Comparison of ENCODE assay signal across 8 cellular contexts in genomic region chr6:42745638-42746451, GRCh38. TPM values are rescaled to one million over a fixed set of nuclear protein-coding genes. Genes with fewer than 3 reads are reported as not detected.
DNase-seq lines count a peak whose midpoint lies in the region; ATAC-seq and TF ChIP-seq lines count a peak whose summit lies in the region.

A gene with protein sequence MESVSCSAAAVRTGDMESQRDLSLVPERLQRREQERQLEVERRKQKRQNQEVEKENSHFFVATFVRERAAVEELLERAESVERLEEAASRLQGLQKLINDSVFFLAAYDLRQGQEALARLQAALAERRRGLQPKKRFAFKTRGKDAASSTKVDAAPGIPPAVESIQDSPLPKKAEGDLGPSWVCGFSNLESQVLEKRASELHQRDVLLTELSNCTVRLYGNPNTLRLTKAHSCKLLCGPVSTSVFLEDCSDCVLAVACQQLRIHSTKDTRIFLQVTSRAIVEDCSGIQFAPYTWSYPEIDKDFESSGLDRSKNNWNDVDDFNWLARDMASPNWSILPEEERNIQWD (minus strand): TSS chr6:42746103. CDS start chr6:42746073, 30 bp downstream.

- CTCF ChIA-PET in Caco-2 (lab: Charles Lee) = interaction anchor here (0.5 to 1.5 kb wide), 7 partner anchors 20 to 924 kb away, joined by 3 to 5 read pairs (median 3); partner anchors contain the start of genes SRF and UBR2

- H2AFZ ChIP-seq in mesenchymal stem cell (ENCODE audit: low read depth, low read length) = peak within 1 kb of the TSS; percentile 72

- H3K27me3 ChIP-seq in Caco-2 (replicated peaks; ENCODE audit: control insufficient read depth, insufficient read depth, low read length) (no peaks in the 10 kb centered on the region), endocrine pancreas (ENCODE audit: control insufficient read depth, insufficient read depth, low read length) (no peaks in the 10 kb centered on the region), mesenchymal stem cell (ENCODE audit: control insufficient read depth in 1 of 2, insufficient read depth in 1 of 2, low read length in 2 of 2) (no peaks in the 10 kb centered on the region)

- peak within 1 kb of the TSS; percentile 99 for H4K91ac ChIP-seq in mesenchymal stem cell (ENCODE audit: low read length)

- H3K36me3 Mint-ChIP-seq in Caco-2 (ENCODE audit: insufficient read depth, unreplicated experiment) = peaks cover 6% of the 10 kb centered on the region

- H3K9ac ChIP-seq in endocrine pancreas (ENCODE audit: control insufficient read depth, insufficient read depth, low read length) = peak within 1 kb of the TSS; percentile 93
- H3K9ac ChIP-seq in mesenchymal stem cell (ENCODE audit: low read length) = peak within 1 kb of the TSS; percentile 100

- H3K4me2 ChIP-seq in mesenchymal stem cell (ENCODE audit: low read length, poor library complexity, severe bottlenecking) = peak within 1 kb of the TSS; percentile 94

- H3K4me1 ChIP-seq in Caco-2 = peaks cover 15% of the 10 kb centered on the region
- H3K4me1 ChIP-seq in endocrine pancreas (ENCODE audit: control insufficient read depth, insufficient read depth, low read length) = no peaks in the 10 kb centered on the region
- H3K4me1 ChIP-seq in mesenchymal stem cell (ENCODE audit: control insufficient read depth, insufficient read depth, low read depth, low read length) = peaks cover 17% of the 10 kb centered on the region

- intact Hi-C loops in Caco-2 (cut with micrococcal nuclease; ENCODE audit: unreplicated experiment) = loop anchor here (1.0 to 10.0 kb wide), 6 partner anchors 17 to 425 kb away; partner anchors contain the start of genes BICRAL, RPL7L1, SRF and UBR2

- WGBS in mesenchymal stem cell = under 1% methylated on average over 52 of the region's 57 CpGs

- H2AK5ac ChIP-seq in mesenchymal stem cell (ENCODE audit: low read length, severe bottlenecking) = peak within 1 kb of the TSS; percentile 61

- peaks cover 6% of the 10 kb centered on the region for H3K4me1 Mint-ChIP-seq in Caco-2 (ENCODE audit: low read depth, unreplicated experiment)

- H2BK5ac ChIP-seq in mesenchymal stem cell (ENCODE audit: low read depth, low read length, poor library complexity, severe bottlenecking) = peak within 1 kb of the TSS; percentile 96

- H3K9me3 ChIP-seq in Caco-2 (no peaks in the 10 kb centered on the region), endocrine pancreas (ENCODE audit: control insufficient read depth, low read length) (no peaks in the 10 kb centered on the region), mesenchymal stem cell (ENCODE audit: control insufficient read depth, low read length) (no peaks in the 10 kb centered on the region)

- ATAC-seq in GM21381 (IDR thresholded peaks at IDR 0.05; ENCODE audit: unreplicated experiment) = peak; percentile 74

- H3K79me1 ChIP-seq in mesenchymal stem cell (replicated peaks; ENCODE audit: low read length, poor library complexity, severe bottlenecking) = peaks cover 8% of the 10 kb centered on the region

- peak within 1 kb of the TSS; percentile 83 for H3K4me3 Mint-ChIP-seq in Caco-2 (ENCODE audit: unreplicated experiment)

- peak within 1 kb of the TSS; percentile 60 for H3K23ac ChIP-seq in mesenchymal stem cell (ENCODE audit: low read length in 2 of 2)

- H3K18ac ChIP-seq in mesenchymal stem cell (ENCODE audit: low read depth in 1 of 2, low read length in 2 of 2) = peak within 1 kb of the TSS; percentile 98 to 99

- peak within 1 kb of the TSS; percentile 95 for H3K27ac Mint-ChIP-seq in Caco-2 (ENCODE audit: unreplicated experiment)

- TF ChIP-seq CTCF in Caco-2 (IDR thresholded peaks at IDR 0.05; ENCODE audit: insufficient read depth in 1 of 2, low read depth in 1 of 2, low read length in 1 of 2, severe bottlenecking in 1 of 2, unreplicated experiment in 1 of 2) = no peak

- no peaks in the 10 kb centered on the region for H3K9me3 Mint-ChIP-seq in Caco-2 (ENCODE audit: unreplicated experiment)

- peak within 1 kb of the TSS; percentile 100 for H2BK120ac ChIP-seq in mesenchymal stem cell (ENCODE audit: low read depth, low read length)

- H2BK15ac ChIP-seq in mesenchymal stem cell (ENCODE audit: low read depth, poor library complexity, severe bottlenecking) = peak within 1 kb of the TSS; percentile 98

- peak within 1 kb of the TSS; percentile 58 for H3K4me3 ChIP-seq in Caco-2 (ENCODE audit: low read depth, low read length)
- peak within 1 kb of the TSS; percentile 90 for H3K4me3 ChIP-seq in endocrine pancreas (ENCODE audit: control insufficient read depth, insufficient read depth, low read length)
- H3K4me3 ChIP-seq in mesenchymal stem cell (ENCODE audit: insufficient read depth in 1 of 2, low read depth in 1 of 2, low read length in 2 of 2) = peak within 1 kb of the TSS; percentile 94 to 96

- H3K36me3 ChIP-seq in Caco-2 (ENCODE audit: control insufficient read depth, insufficient read depth, low read length) = no peaks in the 10 kb centered on the region
- H3K36me3 ChIP-seq in endocrine pancreas (ENCODE audit: control insufficient read depth, insufficient read depth, low read length) = no peaks in the 10 kb centered on the region
- peaks cover 3 to 10% of the 10 kb centered on the region in 2 experiments for H3K36me3 ChIP-seq in mesenchymal stem cell (ENCODE audit: control insufficient read depth in 1 of 2, insufficient read depth in 2 of 2, low read depth in 1 of 2, low read length in 2 of 2)

- peak within 1 kb of the TSS; percentile 86 to 96 for H3K14ac ChIP-seq in mesenchymal stem cell (ENCODE audit: low read length in 2 of 2)

- TSS peak; percentile 86 for BruUV-seq in Caco-2 (replicated peaks; lab: Mats Ljungman, UMichigan)

- peak within 1 kb of the TSS; percentile 97 for H4K8ac ChIP-seq in mesenchymal stem cell (ENCODE audit: low read length)

- peak within 1 kb of the TSS; percentile 97 to 99 for H3K4ac ChIP-seq in mesenchymal stem cell (ENCODE audit: low read depth in 1 of 2, low read length in 2 of 2)

- H3K27ac ChIP-seq in mesenchymal stem cell (ENCODE audit: low read length, poor library complexity, severe bottlenecking) = peak within 1 kb of the TSS; percentile 99

- no peaks in the 10 kb centered on the region for H3K27me3 Mint-ChIP-seq in Caco-2 (ENCODE audit: insufficient read depth, unreplicated experiment)

- DNase-seq in Caco-2 = peak; percentile 94 to 97
- peak in 75 of 76 experiments; percentile 84 to 99 (median 97) for DNase-seq in HUDEP-2 (lab: John Stamatoyannopoulos, UW; ENCODE audit: unreplicated experiment in 76 of 76)
- peak; percentile 97 for DNase-seq in NOMO-1 treated with dmso at 0.1 percent for 144 hours (lab: John Stamatoyannopoulos, UW; ENCODE audit: unreplicated experiment)
- DNase-seq in activated CD8-positive, alpha-beta memory T cell treated with anti-CD3 and anti-CD28 coated beads, Interleukin-2, amount 50 U/mL, for 1 hour (ENCODE audit: extremely low read depth) = peak; percentile 92
- peak; percentile 99 for DNase-seq in mesenchymal stem cell
- peak; percentile 82 for DNase-seq in stimulated activated CD8-positive, alpha-beta memory T cell treated with anti-CD3 and anti-CD28 coated beads, Interleukin-12 subunit alpha, Interleukin-12 subunit beta, amount 100 ng/mL, for 24 hours (ENCODE audit: extremely low read depth)

- H2BK12ac ChIP-seq in mesenchymal stem cell (ENCODE audit: low read length in 2 of 2) = peak within 1 kb of the TSS; percentile 37 to 88

- POLR2A ChIA-PET in Caco-2 (lab: Charles Lee) = interaction anchor here (0.5 to 2.3 kb wide), 13 partner anchors 11 to 1011 kb away, joined by 3 to 52 read pairs (median 4); partner anchors contain the start of genes BICRAL, CNPY3, FRS3 and KLC4

RNA-seq across cellular contexts. Expression of the gene that starts here (rescaled TPM):
- 17.0 and 20.4 TPM in 2 replicates for total RNA-seq in Caco-2 (2022)
- 20.5 TPM for polyA plus RNA-seq in mesenchymal stem cell (2013, experiment 1 of 2)
- polyA plus RNA-seq in mesenchymal stem cell (2013, experiment 2 of 2) = 22.6 TPM

Comparison
In these comparisons a context has a peak if more than half of its experiments do, and no peak if none do; other contexts are left out.
1. Peak in every context shown above with its lines: DNase-seq, ATAC-seq, H3K4me3 ChIP-seq and H3K27ac ChIP-seq.